Comparison of ENCODE assay signal across 9 cellular contexts in the genomic region with DNA sequence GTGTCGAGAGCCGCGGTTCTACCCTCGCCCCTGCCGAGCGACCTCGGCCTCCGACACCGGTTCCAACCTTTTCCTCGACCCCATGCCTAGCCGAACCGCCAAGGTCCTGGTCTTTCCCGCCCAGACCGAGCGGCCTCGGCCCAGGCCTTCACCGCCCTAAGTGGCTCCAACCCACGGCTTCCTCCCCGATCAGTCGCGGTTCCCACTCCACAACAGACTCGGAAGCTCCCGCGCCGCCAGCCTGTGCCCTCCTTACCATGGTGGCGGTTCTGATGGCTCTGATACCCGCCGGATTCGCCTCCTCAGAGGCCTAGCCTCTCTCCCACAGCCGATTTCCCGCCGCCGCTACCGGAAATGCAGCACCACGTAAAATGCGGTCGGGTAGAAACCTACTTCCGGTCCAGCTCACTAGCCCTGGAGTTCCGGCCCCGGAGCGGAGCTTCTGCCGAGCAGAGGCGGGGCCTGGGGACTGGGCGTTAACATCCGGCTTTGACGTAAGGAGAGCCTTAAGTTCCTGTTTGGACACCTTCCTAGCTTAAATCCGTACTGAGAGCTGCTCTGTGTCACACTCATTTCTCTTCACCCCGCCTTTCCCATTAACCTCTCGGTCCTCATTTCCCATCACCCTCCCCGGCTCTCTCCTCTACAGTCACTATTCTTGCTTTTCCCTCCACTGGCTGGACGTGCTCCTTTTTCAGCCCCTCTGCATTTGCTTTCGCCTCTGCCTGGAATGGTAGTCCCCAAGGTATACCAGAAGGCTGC.
DNase-seq lines count a peak whose midpoint lies in the region; ATAC-seq, FAIRE-seq and TF ChIP-seq lines count a peak whose summit lies in the region.
"Had no signal": no experiment of that assay in that cellular context is flagged by ENCODE, and none has a peak within 500 bp of the region (broad histone marks: within the 10 kb centered on the region; RNA-seq: fewer than 3 reads in every experiment).

Gene SNRPB, minus strand, starts transcription at position 358 of the 762 bp plus-strand sequence. Its CDS starts 99 bp downstream, at position 259.

- H3K27me3 Mint-ChIP-seq in central memory CD8-positive, alpha-beta T cell = no peaks in the 10 kb centered on the region

- no peak for TF ChIP-seq CTCF in AG09309 (IDR thresholded peaks at IDR 0.05; ENCODE audit: control insufficient read depth, insufficient read depth, low read depth, low read length, missing control alignments)

- H3K36me3 Mint-ChIP-seq in central memory CD8-positive, alpha-beta T cell (ENCODE audit: insufficient read depth) = peaks cover 38% of the 10 kb centered on the region

- DNase-seq in AG09309 (ENCODE audit: low read depth) = peak; percentile 98
- peak; percentile 95 to 99 for DNase-seq in NCI-H446 (lab: John Stamatoyannopoulos, UW)
- peak; percentile 91 for DNase-seq in activated CD4-positive, CD25-positive, alpha-beta regulatory T cell treated with anti-CD3 and anti-CD28 coated beads, Interleukin-2, amount 50 U/mL, for 16 hours (ENCODE audit: low read depth, low spot score)
- DNase-seq in central memory CD8-positive, alpha-beta T cell (ENCODE audit: low spot score in 2 of 2) = peak; percentile 92 to 95
- DNase-seq in stimulated activated CD4-positive, alpha-beta T cell treated with anti-CD3 and anti-CD28 coated beads, Interleukin-12 subunit alpha, Interleukin-12 subunit beta, amount 100 ng/mL, for 4 hours = peak; percentile 93

- peaks cover 46% of the 10 kb centered on the region for H3K4me1 Mint-ChIP-seq in central memory CD8-positive, alpha-beta T cell

- no peaks in the 10 kb centered on the region for H3K9me3 Mint-ChIP-seq in central memory CD8-positive, alpha-beta T cell

- FAIRE-seq in islet of Langerhans (lab: Jason Lieb, UNC) = peak; percentile 97
- FAIRE-seq: colon had no signal

- H3K4me3 Mint-ChIP-seq in central memory CD8-positive, alpha-beta T cell = peak within 1 kb of the TSS; percentile 95

- H3K27ac Mint-ChIP-seq in central memory CD8-positive, alpha-beta T cell (ENCODE audit: low read depth) = peak within 1 kb of the TSS; percentile 99

- H3K4me3 ChIP-seq in AG09309 (ENCODE audit: control insufficient read depth, low read depth, low read length) = peak within 1 kb of the TSS; percentile 69

- peak; percentile 97 for ATAC-seq in GM19025 (IDR thresholded peaks at IDR 0.05; ENCODE audit: low read depth, unreplicated experiment)
- ATAC-seq in HG03342 (IDR thresholded peaks at IDR 0.05; ENCODE audit: unreplicated experiment) = peak; percentile 94
- ATAC-seq in central memory CD8-positive, alpha-beta T cell (replicated peaks; ENCODE audit: extremely low read depth, poor library complexity, severe bottlenecking) = peak; percentile 93

Comparison
In these comparisons a context has a peak if more than half of its experiments do, and no peak if none do; other contexts are left out.
1. Peak in every context shown above with its lines: DNase-seq, ATAC-seq and H3K4me3 ChIP-seq.